8 cellular contexts compared by ENCODE assay signal in genomic region chr2:195656131-195656858, GRCh38. TPM values are rescaled to one million over a fixed set of nuclear protein-coding genes. Genes with fewer than 3 reads are reported as not detected.
DNase-seq lines count a peak whose midpoint lies in the region; ATAC-seq and TF ChIP-seq lines count a peak whose summit lies in the region.

No MANE protein-coding gene starts in this region.

- TF ChIP-seq POLR2A in upper lobe of left lung (IDR thresholded peaks at IDR 0.05), result no peak

- peak overlapping the region; percentile 89 for H3K4me3 ChIP-seq in HUES64 (ENCODE audit: low read length)
- H3K4me3 ChIP-seq in lung, result no peak overlapping the region
- peak overlapping the region in 3 of 4 donors; percentile 90 to 95 (median 91) for H3K4me3 ChIP-seq in upper lobe of left lung

- H3K27ac ChIP-seq in C4-2B, result peak overlapping the region; percentile 99
- H3K27ac ChIP-seq in HUES64 (ENCODE audit: low read depth, low read length), result peak overlapping the region; percentile 56; the same call in 1 of the 2 replicates
- peak overlapping the region; percentile 90 for H3K27ac ChIP-seq in angular gyrus (ENCODE audit: low read depth, low read length)
- peak overlapping the region; percentile 68 to 87 for H3K27ac ChIP-seq in lung (ENCODE audit: low read depth in 1 of 2, low read length in 1 of 2)
- H3K27ac ChIP-seq in upper lobe of left lung, result peak overlapping the region; percentile 98 to 100 (median 99)

- TF ChIP-seq EP300 in upper lobe of left lung (IDR thresholded peaks at IDR 0.05), result no peak

- TF ChIP-seq CTCF in C4-2B (conservative IDR thresholded peaks at IDR 0.05) (no peak), lung (IDR thresholded peaks at IDR 0.05; ENCODE audit: control extremely low read depth, extremely low read depth) (no peak), upper lobe of left lung (IDR thresholded peaks at IDR 0.05) (no peak)

- H3K36me3 ChIP-seq in HUES64 (ENCODE audit: insufficient read depth, low read length) (0 out of 2 replicates have a peak, but pooled peaks cover 5% of the 10 kb centered on the region), lung (ENCODE audit: control insufficient read depth in 2 of 2, insufficient read depth in 2 of 2, low read length in 2 of 2) (no peaks in the 10 kb centered on the region), upper lobe of left lung (no peaks in the 10 kb centered on the region)

- 52% methylated on average over 20 of the region's 20 CpGs for WGBS in HUES64
- WGBS in lung, 2 donors, result 34 to 35% methylated on average over 20 of the region's 20 CpGs
- 32 to 36% methylated on average over 20 of the region's 20 CpGs for WGBS in upper lobe of left lung, 2 donors

- ATAC-seq in lung (ENCODE audit: insufficient read depth, low FRiP score) (no peak), upper lobe of left lung (ENCODE audit: low FRiP score in 2 of 2) (no peak), GM18498 (IDR thresholded peaks at IDR 0.05; ENCODE audit: unreplicated experiment) (no peak), GM18870 (IDR thresholded peaks at IDR 0.05; ENCODE audit: unreplicated experiment) (no peak)

- H3K27me3 ChIP-seq in HUES64 (ENCODE audit: insufficient read depth, low read length) (no peaks in the 10 kb centered on the region), lung (ENCODE audit: control insufficient read depth, insufficient read depth) (no peaks in the 10 kb centered on the region), upper lobe of left lung (no peaks in the 10 kb centered on the region)

- H3K9me3 ChIP-seq in HUES64 (ENCODE audit: insufficient read depth, low read depth, low read length) (no peaks in the 10 kb centered on the region), lung (ENCODE audit: control insufficient read depth in 2 of 2, insufficient read depth in 1 of 2, low read length in 1 of 2) (no peaks in the 10 kb centered on the region), upper lobe of left lung (no peaks in the 10 kb centered on the region)

- DNase-seq in lung (ENCODE audit: low spot score) (no peak), upper lobe of left lung (no peak), OCI-M1 (lab: John Stamatoyannopoulos, UW) (no peak)

- H3K4me1 ChIP-seq in HUES64 (ENCODE audit: insufficient read depth, low read length), result peaks cover 30% of the 10 kb centered on the region
- no peaks in the 10 kb centered on the region for H3K4me1 ChIP-seq in lung (ENCODE audit: control insufficient read depth in 2 of 2, insufficient read depth in 2 of 2, low read length in 2 of 2)
- peaks cover 13 to 31% (median 20%) of the 10 kb centered on the region in 4 donors for H3K4me1 ChIP-seq in upper lobe of left lung

- peak overlapping the region; percentile 35; the same call in 1 of the 2 replicates for H3K9ac ChIP-seq in HUES64 (ENCODE audit: low read depth, low read length)

RNA-seq across cellular contexts. Expression of gene SLC39A10, which starts 0.7 kb away (rescaled TPM):
- 84.8 TPM for polyA plus RNA-seq in HUES64 (2013, experiment 1 of 2)
- 75.3 TPM for polyA plus RNA-seq in HUES64 (2013, experiment 2 of 2)
- total RNA-seq in lung (10 to 100 TPM; 26.3 to 28.4 TPM), upper lobe of left lung (10 to 100 TPM in 5 of 6 donors, 1 to 10 TPM in 1; 4.3 to 29.0 (median 13.9) TPM)
- 10 to 100 TPM in 1 of 2 donors, 1 to 10 TPM in 1; 5.7 to 10.1 TPM for polyA plus RNA-seq in lung
